In the genomic region with DNA sequence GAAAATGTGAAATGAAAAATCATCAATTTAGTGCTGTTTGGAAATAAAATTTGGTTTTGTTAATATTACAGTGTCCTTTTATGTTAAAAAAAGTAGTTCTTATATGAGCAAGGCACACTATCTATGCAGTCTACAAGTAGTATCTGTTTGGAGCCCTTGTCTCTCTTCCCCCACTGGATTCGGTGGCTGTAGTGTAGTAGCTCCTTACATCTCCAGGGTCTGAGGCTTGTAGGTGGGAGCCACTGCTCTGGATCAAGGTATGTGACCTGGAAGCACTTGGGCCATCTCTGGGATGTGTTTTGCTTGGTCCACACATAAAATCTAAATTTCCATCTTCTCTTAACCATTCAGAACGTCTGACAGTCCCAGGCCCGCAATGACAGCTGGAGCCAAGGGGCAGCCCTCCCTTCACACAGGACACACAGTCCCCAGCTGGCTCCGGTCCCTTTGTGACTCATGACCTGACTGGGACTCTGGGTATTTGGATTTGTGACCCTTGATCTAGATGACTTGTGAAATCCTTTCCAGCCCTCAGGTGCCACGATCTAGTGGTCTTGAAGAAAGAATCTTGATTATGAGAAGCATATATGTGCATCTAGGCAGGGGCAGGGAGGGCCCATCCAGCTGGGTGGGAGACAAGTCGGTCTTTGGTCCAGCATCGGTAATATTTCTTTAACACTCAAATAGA, we compare ENCODE assay signal across 23 cellular contexts.
DNase-seq lines count a peak whose midpoint lies in the region; ATAC-seq and TF ChIP-seq lines count a peak whose summit lies in the region.
"Had no signal": no experiment of that assay in that cellular context is flagged by ENCODE, and none has a peak within 500 bp of the region (broad histone marks: within the 10 kb centered on the region; RNA-seq: fewer than 3 reads in every experiment).

No MANE protein-coding gene starts in this region.

- no peak overlapping the region for H3K4me3 ChIP-seq in PC-3 (ENCODE audit: low read length)
- no peak overlapping the region for H3K4me3 ChIP-seq in lower lobe of right lung
- no peak overlapping the region for H3K4me3 ChIP-seq in subcutaneous abdominal adipose tissue (ENCODE audit: low read depth in 1 of 5, low read length in 5 of 5)
- H3K4me3 ChIP-seq: GM23338, PC-9, SJSA1, tibial nerve had no signal

- H3K4me1 ChIP-seq in PC-3 (ENCODE audit: insufficient read depth, low read length) (peaks cover 17% of the 10 kb centered on the region), lower lobe of right lung (no peaks in the 10 kb centered on the region), subcutaneous abdominal adipose tissue (ENCODE audit: control insufficient read depth in 5 of 5, insufficient read depth in 5 of 5, low read length in 5 of 5) (peaks cover 0 to 14% (median 8%) of the 10 kb centered on the region in 5 donors)
- H3K4me1 ChIP-seq: tibial nerve had no signal

- BruUV-seq in PC-3 (replicated peaks; lab: Mats Ljungman, UMichigan), result no TSS peak

- TF ChIP-seq CTCF in PC-3 (conservative IDR thresholded peaks at IDR 0.05; ENCODE audit: low read depth, low read length) (no peak), lower lobe of right lung (IDR thresholded peaks at IDR 0.05) (no peak)

- POLR2A ChIA-PET in PC-3 (lab: Charles Lee; ENCODE audit: unreplicated experiment), result no interaction called here

- H3K27ac ChIP-seq in PC-3 (ENCODE audit: low read length) (no peak overlapping the region), lower lobe of right lung (peak overlapping the region; percentile 67), subcutaneous abdominal adipose tissue (ENCODE audit: low read depth, low read length) (peak overlapping the region; percentile 25)
- H3K27ac ChIP-seq: PC-9, SJSA1, tibial nerve had no signal

- CTCF ChIA-PET in PC-3 (lab: Charles Lee), result no interaction called here

- H3K9me2 ChIP-seq in PC-3 (replicated peaks; ENCODE audit: low read length), result no peaks in the 10 kb centered on the region

- H2AFZ ChIP-seq in PC-3 (ENCODE audit: low read length), result no peak overlapping the region
- H2AFZ ChIP-seq: GM23338, PC-9 had no signal

- H3K9ac ChIP-seq in PC-3 (ENCODE audit: low read length) (no peak overlapping the region), subcutaneous abdominal adipose tissue (ENCODE audit: low read length in 5 of 5) (no peak overlapping the region)

- no peaks in the 10 kb centered on the region for H3K9me3 ChIP-seq in PC-3 (ENCODE audit: low read length)
- H3K9me3 ChIP-seq in lower lobe of right lung, result no peaks in the 10 kb centered on the region
- no peaks in the 10 kb centered on the region for H3K9me3 ChIP-seq in subcutaneous abdominal adipose tissue (ENCODE audit: control insufficient read depth in 5 of 5, low read length in 5 of 5)
- H3K9me3 ChIP-seq: SJSA1, tibial nerve had no signal

- H3K79me2 ChIP-seq in PC-3 (ENCODE audit: low read length), result no peaks in the 10 kb centered on the region

- peak; percentile 54 for DNase-seq in PC-3
- peak; percentile 82 for DNase-seq in Right ventricle myocardium superior
- peak; percentile 61 for DNase-seq in lower lobe of right lung
- DNase-seq in activated CD8-positive, alpha-beta memory T cell treated with anti-CD3 and anti-CD28 coated beads, Interleukin-2, amount 50 U/mL, for 4 hours, result no peak
- no peak for DNase-seq in activated CD4-positive, alpha-beta T cell treated with anti-CD3 and anti-CD28 coated beads, Interleukin-2, amount 50 U/mL, for 1 hour
- DNase-seq: activated B cell treated with CpG ODN at 0.5 μM for 24 hours; activated CD8-positive, alpha-beta T cell treated with anti-CD3 and anti-CD28 coated beads for 36 hours; activated T-cell treated with anti-CD3 and anti-CD28 coated beads, Interleukin-2, amount 50 U/mL, for 48 hours; AML-193; effector memory CD8-positive, alpha-beta T cell; hippocampal formation; Karpas-422; kidney; NCI-H1417; NCI-H748 treated with DMSO at 0.1 percent for 48 hours; PC-9; stimulated activated naive CD4-positive, alpha-beta T cell; T-helper 2 cell had no signal

- H3K4me2 ChIP-seq in PC-3 (ENCODE audit: low read length), result no peak overlapping the region
- H3K4me2 ChIP-seq: GM23338, PC-9 had no signal

- intact Hi-C loops in PC-3 (cut with micrococcal nuclease), result no loop called here
- intact Hi-C loops in Right ventricle myocardium superior (cut with DNase I), result no loop called here
- intact Hi-C loops in lower lobe of right lung (cut with DNase I), result no loop called here

- H4K20me1 ChIP-seq in PC-3 (ENCODE audit: low read length), result no peaks in the 10 kb centered on the region

- H3K27me3 ChIP-seq in PC-3 (ENCODE audit: low read length) (no peaks in the 10 kb centered on the region), lower lobe of right lung (ENCODE audit: low read depth) (no peaks in the 10 kb centered on the region), subcutaneous abdominal adipose tissue (ENCODE audit: control insufficient read depth in 5 of 5, insufficient read depth in 4 of 5, low read length in 5 of 5) (no peaks in the 10 kb centered on the region)
- H3K27me3 ChIP-seq: SJSA1, tibial nerve had no signal

- ATAC-seq in PC-3 (peak; percentile 62), Right ventricle myocardium superior (ENCODE audit: poor library complexity) (peak; percentile 87), lower lobe of right lung (peak; percentile 31 to 54), HG02884 (IDR thresholded peaks at IDR 0.05; ENCODE audit: unreplicated experiment) (no peak)
- ATAC-seq: activated CD8-positive, alpha-beta T cell treated with anti-CD3 and anti-CD28 coated beads for 36 hours; effector memory CD8-positive, alpha-beta T cell; GM23338 had no signal

- H3K36me3 ChIP-seq in PC-3 (ENCODE audit: low read depth, low read length) (peaks cover 6% of the 10 kb centered on the region; the same call in 1 of the 2 replicates), lower lobe of right lung (peaks cover 17% of the 10 kb centered on the region), subcutaneous abdominal adipose tissue (ENCODE audit: control insufficient read depth in 5 of 5, insufficient read depth in 5 of 5, low read length in 5 of 5) (peaks cover 0 to 19% (median 16%) of the 10 kb centered on the region in 5 donors)

- H3F3A ChIP-seq in PC-3 (ENCODE audit: low read length, unreplicated experiment), result no peaks in the 10 kb centered on the region

Comparison
In these comparisons a context has a peak if more than half of its experiments do, and no peak if none do; other contexts are left out.
1. DNase-seq: peak in PC-3 (single experiment), Right ventricle myocardium superior (single experiment) and lower lobe of right lung (single experiment); none in activated CD8-positive, alpha-beta memory T cell treated with anti-CD3 and anti-CD28 coated beads, Interleukin-2, amount 50 U/mL, for 4 hours (single experiment) and activated CD4-positive, alpha-beta T cell treated with anti-CD3 and anti-CD28 coated beads, Interleukin-2, amount 50 U/mL, for 1 hour (single experiment).